14 cellular contexts compared by ENCODE assay signal in genomic region chr7:27118580-27118979, GRCh38. TPM values are rescaled to one million over a fixed set of nuclear protein-coding genes. Genes with fewer than 3 reads are reported as not detected.
DNase-seq lines count a peak whose midpoint lies in the region; ATAC-seq and TF ChIP-seq lines count a peak whose summit lies in the region.
"Had no signal": no experiment of that assay in that cellular context is flagged by ENCODE, and none has a peak within 500 bp of the region (broad histone marks: within the 10 kb centered on the region; RNA-seq: fewer than 3 reads in every experiment).

No MANE protein-coding gene starts in this region.

- TF ChIP-seq CTCF in WI38 (IDR thresholded peaks at IDR 0.05; ENCODE audit: low read depth, low read length), result no peak
- TF ChIP-seq CTCF in mesothelial cell of epicardium (IDR thresholded peaks at IDR 0.05; ENCODE audit: unreplicated experiment), result no peak
- no peak for TF ChIP-seq CTCF in thoracic aorta (IDR thresholded peaks at IDR 0.05)

- no peaks in the 10 kb centered on the region for H3K9me3 Mint-ChIP-seq in mesothelial cell of epicardium
- no peaks in the 10 kb centered on the region for H3K9me3 Mint-ChIP-seq in activated CD8-positive, alpha-beta T cell treated with anti-CD3 and anti-CD28 coated beads, Interleukin-2, amount 10 ng/mL, durations not matched to agents 7 days and 5 days (ENCODE audit: insufficient read depth)
- H3K9me3 Mint-ChIP-seq: endodermal cell; stimulated activated effector memory CD8-positive, alpha-beta T cell treated with anti-CD3 and anti-CD28 coated beads, Interleukin-12 subunit alpha, Interleukin-12 subunit beta, amount 100 ng/mL, for 72 hours had no signal

- no peak for ATAC-seq in thoracic aorta (ENCODE audit: insufficient number of reproducible peaks, low FRiP score, low read depth)
- no peak for ATAC-seq in activated CD8-positive, alpha-beta T cell treated with anti-CD3 and anti-CD28 coated beads, Interleukin-2, amount 10 ng/mL, durations not matched to agents 7 days and 5 days
- ATAC-seq: stimulated activated effector memory CD8-positive, alpha-beta T cell treated with anti-CD3 and anti-CD28 coated beads, Interleukin-12 subunit alpha, Interleukin-12 subunit beta, amount 100 ng/mL, for 72 hours had no signal

- peak in 1 of 2 experiments; percentile 44 for DNase-seq in mesothelial cell of epicardium (ENCODE audit: low spot score in 2 of 2, unreplicated experiment in 2 of 2)
- no peak for DNase-seq in thoracic aorta (ENCODE audit: low spot score)
- no peak for DNase-seq in activated CD8-positive, alpha-beta T cell treated with anti-CD3 and anti-CD28 coated beads, Interleukin-2, amount 10 ng/mL, durations not matched to agents 7 days and 5 days
- no peak for DNase-seq in stimulated activated CD4-positive, alpha-beta T cell treated with anti-CD3 and anti-CD28 coated beads, Interleukin-4, amount 100 ng/mL, for 24 hours
- no peak for DNase-seq in MV-4-11 (lab: John Stamatoyannopoulos, UW)
- DNase-seq: activated naive CD4-positive, alpha-beta T cell; C1 segment of cervical spinal cord; endodermal cell; NCI-H1930; NCI-H524 treated with DMSO at 0.1 percent for 48 hours; OCI-M1 had no signal

- CTCF ChIA-PET in activated CD8-positive, alpha-beta T cell treated with anti-CD3 and anti-CD28 coated beads, Interleukin-2, amount 10 ng/mL, durations not matched to agents 7 days and 5 days (lab: Charles Lee), result no interaction called here

- H3K27ac Mint-ChIP-seq in mesothelial cell of epicardium, result peak overlapping the region; percentile 100
- H3K27ac Mint-ChIP-seq in activated CD8-positive, alpha-beta T cell treated with anti-CD3 and anti-CD28 coated beads, Interleukin-2, amount 10 ng/mL, durations not matched to agents 7 days and 5 days, result no peak overlapping the region
- H3K27ac Mint-ChIP-seq: endodermal cell; stimulated activated effector memory CD8-positive, alpha-beta T cell treated with anti-CD3 and anti-CD28 coated beads, Interleukin-12 subunit alpha, Interleukin-12 subunit beta, amount 100 ng/mL, for 72 hours had no signal

- no peaks in the 10 kb centered on the region for H3K9me3 ChIP-seq in duodenal mucosa (ENCODE audit: control insufficient read depth in 1 of 2, low read length in 2 of 2)
- H3K9me3 ChIP-seq in thoracic aorta, result no peaks in the 10 kb centered on the region

- H3K4me1 ChIP-seq in duodenal mucosa (ENCODE audit: control insufficient read depth in 1 of 2, insufficient read depth in 2 of 2, low read length in 2 of 2), result peaks cover 22 to 32% of the 10 kb centered on the region in 2 donors
- peaks cover 3 to 42% of the 10 kb centered on the region in 2 donors for H3K4me1 ChIP-seq in thoracic aorta (ENCODE audit: control insufficient read depth in 1 of 2, low read depth in 2 of 2)

- no peaks in the 10 kb centered on the region for H3K27me3 ChIP-seq in duodenal mucosa (ENCODE audit: control insufficient read depth in 1 of 2, insufficient read depth in 2 of 2, low read length in 2 of 2)
- H3K27me3 ChIP-seq in thoracic aorta (replicated peaks; ENCODE audit: insufficient read depth), result no peaks in the 10 kb centered on the region

- peaks cover 36% of the 10 kb centered on the region for H3K36me3 Mint-ChIP-seq in mesothelial cell of epicardium
- no peaks in the 10 kb centered on the region for H3K36me3 Mint-ChIP-seq in activated CD8-positive, alpha-beta T cell treated with anti-CD3 and anti-CD28 coated beads, Interleukin-2, amount 10 ng/mL, durations not matched to agents 7 days and 5 days (ENCODE audit: low read depth)
- H3K36me3 Mint-ChIP-seq: stimulated activated effector memory CD8-positive, alpha-beta T cell treated with anti-CD3 and anti-CD28 coated beads, Interleukin-12 subunit alpha, Interleukin-12 subunit beta, amount 100 ng/mL, for 72 hours had no signal

- POLR2A ChIA-PET in activated CD8-positive, alpha-beta T cell treated with anti-CD3 and anti-CD28 coated beads, Interleukin-2, amount 10 ng/mL, durations not matched to agents 7 days and 5 days (lab: Charles Lee), result no interaction called here

- no peaks in the 10 kb centered on the region for H3K27me3 Mint-ChIP-seq in mesothelial cell of epicardium (ENCODE audit: low read depth)
- no peaks in the 10 kb centered on the region for H3K27me3 Mint-ChIP-seq in activated CD8-positive, alpha-beta T cell treated with anti-CD3 and anti-CD28 coated beads, Interleukin-2, amount 10 ng/mL, durations not matched to agents 7 days and 5 days (ENCODE audit: low read depth)

- H3K4me3 ChIP-seq in WI38 (ENCODE audit: low read depth, low read length), result peak overlapping the region; percentile 83
- H3K4me3 ChIP-seq in duodenal mucosa (ENCODE audit: low read depth in 1 of 2, low read length in 2 of 2), result peak overlapping the region; percentile 64 to 69
- peak overlapping the region; percentile 99 for H3K4me3 ChIP-seq in thoracic aorta

- H3K36me3 ChIP-seq in duodenal mucosa (ENCODE audit: control insufficient read depth in 1 of 2, insufficient read depth in 2 of 2, low read length in 2 of 2) (no peaks in the 10 kb centered on the region), thoracic aorta (no peaks in the 10 kb centered on the region)

- peak overlapping the region; percentile 88 for H3K4me3 Mint-ChIP-seq in mesothelial cell of epicardium
- H3K4me3 Mint-ChIP-seq in activated CD8-positive, alpha-beta T cell treated with anti-CD3 and anti-CD28 coated beads, Interleukin-2, amount 10 ng/mL, durations not matched to agents 7 days and 5 days, result no peak overlapping the region
- H3K4me3 Mint-ChIP-seq: endodermal cell; stimulated activated effector memory CD8-positive, alpha-beta T cell treated with anti-CD3 and anti-CD28 coated beads, Interleukin-12 subunit alpha, Interleukin-12 subunit beta, amount 100 ng/mL, for 72 hours had no signal

- H3K4me1 Mint-ChIP-seq in mesothelial cell of epicardium, result peaks cover 73% of the 10 kb centered on the region
- peaks cover 2% of the 10 kb centered on the region for H3K4me1 Mint-ChIP-seq in activated CD8-positive, alpha-beta T cell treated with anti-CD3 and anti-CD28 coated beads, Interleukin-2, amount 10 ng/mL, durations not matched to agents 7 days and 5 days (ENCODE audit: low read depth)
- H3K4me1 Mint-ChIP-seq: stimulated activated effector memory CD8-positive, alpha-beta T cell treated with anti-CD3 and anti-CD28 coated beads, Interleukin-12 subunit alpha, Interleukin-12 subunit beta, amount 100 ng/mL, for 72 hours had no signal

- peak overlapping the region in 1 of 2 donors; percentile 40 for H3K9ac ChIP-seq in duodenal mucosa (ENCODE audit: low read depth in 1 of 2, low read length in 2 of 2)

- peak overlapping the region; percentile 20 for H3K27ac ChIP-seq in duodenal mucosa (ENCODE audit: low read depth, low read length)
- peak overlapping the region; percentile 96 to 99 for H3K27ac ChIP-seq in thoracic aorta

RNA-seq across cellular contexts. Expression of gene HOXA4, which starts 12.0 kb away (rescaled TPM):
- total RNA-seq in mesothelial cell of epicardium (51.0 to 55.9 TPM (median 54.7 TPM) in 3 replicates), thoracic aorta (1 to 10 TPM; 3.7 to 6.1 TPM)
- total RNA-seq in activated CD8-positive, alpha-beta T cell treated with anti-CD3 and anti-CD28 coated beads, Interleukin-2, amount 10 ng/mL, durations not matched to agents 7 days and 5 days, result not detected
- total RNA-seq: endodermal cell had no signal

RNA-seq across cellular contexts. Expression of gene HOXA2, which starts 16.1 kb away (rescaled TPM):
- total RNA-seq in mesothelial cell of epicardium (30.3 to 33.9 TPM (median 30.8 TPM) in 3 replicates), thoracic aorta (1 to 10 TPM; 3.4 to 4.6 TPM)
- not detected for total RNA-seq in activated CD8-positive, alpha-beta T cell treated with anti-CD3 and anti-CD28 coated beads, Interleukin-2, amount 10 ng/mL, durations not matched to agents 7 days and 5 days
- total RNA-seq: endodermal cell had no signal

RNA-seq across cellular contexts. Expression of gene HOXA1, which starts 22.8 kb away (rescaled TPM):
- total RNA-seq in mesothelial cell of epicardium, result 13.7 to 14.6 TPM (median 14.0 TPM) in 3 replicates
- total RNA-seq in thoracic aorta, result 1 to 10 TPM in 1 of 2 donors, not detected in 1; 3.1 TPM
- total RNA-seq in activated CD8-positive, alpha-beta T cell treated with anti-CD3 and anti-CD28 coated beads, Interleukin-2, amount 10 ng/mL, durations not matched to agents 7 days and 5 days, result under 1 TPM; 0.89 to 0.92 TPM
- total RNA-seq: endodermal cell had no signal

RNA-seq across cellular contexts. Expression of gene HOXA5, which starts 24.9 kb away (rescaled TPM):
- 128 to 133 TPM (median 133 TPM) in 3 replicates for total RNA-seq in mesothelial cell of epicardium
- total RNA-seq in thoracic aorta, result 1 to 10 TPM in 1 of 2 donors, under 1 TPM in 1; 0.35 to 1.2 TPM
- not detected for total RNA-seq in activated CD8-positive, alpha-beta T cell treated with anti-CD3 and anti-CD28 coated beads, Interleukin-2, amount 10 ng/mL, durations not matched to agents 7 days and 5 days
- total RNA-seq: endodermal cell had no signal

RNA-seq across cellular contexts. Expression of gene HOXA6, which starts 29.0 kb away (rescaled TPM):
- total RNA-seq in mesothelial cell of epicardium, result 43.7 to 45.6 TPM (median 44.4 TPM) in 3 replicates
- not detected for total RNA-seq in thoracic aorta
- not detected for total RNA-seq in activated CD8-positive, alpha-beta T cell treated with anti-CD3 and anti-CD28 coated beads, Interleukin-2, amount 10 ng/mL, durations not matched to agents 7 days and 5 days
- total RNA-seq: endodermal cell had no signal

Comparison
In these comparisons a context has a peak if more than half of its experiments do, and no peak if none do; other contexts are left out.
1. RNA of gene HOXA4, which starts 12.0 kb away (total RNA-seq): 51.0 to 55.9 TPM in mesothelial cell of epicardium and 3.7 to 6.1 TPM in thoracic aorta; not detected in activated CD8-positive, alpha-beta T cell treated with anti-CD3 and anti-CD28 coated beads, Interleukin-2, amount 10 ng/mL, durations not matched to agents 7 days and 5 days; every median in the first group is over 4 times any median in the second.
2. RNA of gene HOXA2, which starts 16.1 kb away (total RNA-seq): 30.3 to 33.9 TPM in mesothelial cell of epicardium and 3.4 to 4.6 TPM in thoracic aorta; not detected in activated CD8-positive, alpha-beta T cell treated with anti-CD3 and anti-CD28 coated beads, Interleukin-2, amount 10 ng/mL, durations not matched to agents 7 days and 5 days; every median in the first group is over 4 times any median in the second.
3. Peak in every context shown above with its lines, with median percentiles within 50 percentile points of each other: H3K4me3 ChIP-seq.